In the genomic region with DNA sequence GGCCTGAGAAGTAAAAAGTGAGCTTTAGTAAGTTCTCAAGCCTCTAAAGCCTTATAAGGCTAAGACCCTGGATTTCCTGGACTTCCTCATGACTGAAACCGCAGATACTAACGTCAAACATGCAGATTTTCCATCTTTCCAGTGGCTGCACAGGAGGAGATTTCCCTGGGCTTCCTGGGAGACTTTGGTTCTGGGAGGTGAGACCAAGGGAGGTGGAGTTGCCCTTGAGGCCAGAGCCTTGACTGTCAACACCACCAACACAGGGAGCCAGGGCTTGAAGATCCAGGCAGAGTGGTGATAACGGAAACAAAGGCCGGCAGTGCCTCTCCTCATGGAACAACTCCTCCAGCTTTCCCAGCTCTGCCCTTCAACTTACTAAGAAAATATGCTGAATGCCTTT, we compare ENCODE assay signal across 21 cellular contexts.
"Had no signal": no experiment of that assay in that cellular context is flagged by ENCODE, and none has a peak within 500 bp of the region (broad histone marks: within the 10 kb centered on the region; RNA-seq: fewer than 3 reads in every experiment).

No MANE protein-coding gene starts in this region.

- H3K36me3 ChIP-seq: neural progenitor cell, right atrium auricular region, SJSA1 had no signal

- H3K27me3 ChIP-seq: adrenal gland, esophagus squamous epithelium, neural progenitor cell, right atrium auricular region, SJSA1, suprapubic skin, upper lobe of right lung had no signal

- H3K9ac ChIP-seq: neural progenitor cell, parathyroid adenoma had no signal

- H3K4me3 ChIP-seq: adrenal gland, esophagus squamous epithelium, lower lobe of right lung, neural progenitor cell, right atrium auricular region, SJSA1, skin epidermis, suprapubic skin, upper lobe of right lung had no signal

- H3K27ac Mint-ChIP-seq: activated B cell treated with CpG ODN at 0.5 μM for 24 hours; activated CD8-positive, alpha-beta T cell treated with anti-CD3 and anti-CD28 coated beads for 36 hours; activated naive CD4-positive, alpha-beta T cell treated with anti-CD3 and anti-CD28 coated beads, Interleukin-2, amount 50 U/mL, for 24 hours; immature natural killer cell; neural progenitor cell had no signal

- H3K79me2 ChIP-seq: parathyroid adenoma had no signal

- FAIRE-seq: colon had no signal

- H3K27me3 Mint-ChIP-seq: activated B cell treated with CpG ODN at 0.5 μM for 24 hours; activated CD8-positive, alpha-beta T cell treated with anti-CD3 and anti-CD28 coated beads for 36 hours; activated naive CD4-positive, alpha-beta T cell treated with anti-CD3 and anti-CD28 coated beads, Interleukin-2, amount 50 U/mL, for 24 hours had no signal

- H3K4me3 Mint-ChIP-seq: activated B cell treated with CpG ODN at 0.5 μM for 24 hours; activated CD8-positive, alpha-beta T cell treated with anti-CD3 and anti-CD28 coated beads for 36 hours; activated naive CD4-positive, alpha-beta T cell treated with anti-CD3 and anti-CD28 coated beads, Interleukin-2, amount 50 U/mL, for 24 hours; activated T-cell treated with anti-CD3 and anti-CD28 coated beads, Interleukin-2, amount 50 U/mL, for 4 hours; immature natural killer cell; neural progenitor cell had no signal

- ATAC-seq: activated CD8-positive, alpha-beta T cell treated with anti-CD3 and anti-CD28 coated beads for 36 hours; activated T-cell treated with anti-CD3 and anti-CD28 coated beads, Interleukin-2, amount 50 U/mL, for 4 hours; lower lobe of right lung; stimulated activated naive CD8-positive, alpha-beta T cell treated with anti-CD3 and anti-CD28 coated beads, Interleukin-15, Interleukin-2, amounts not matched to agents 100 U/mL and 50 U/mL, for 24 hours; upper lobe of right lung had no signal

- H3K4me1 ChIP-seq: lower lobe of right lung, parathyroid adenoma, right atrium auricular region, SJSA1, upper lobe of right lung had no signal

- H3K9me3 ChIP-seq: adrenal gland, esophagus squamous epithelium, lower lobe of right lung, right atrium auricular region, SJSA1, suprapubic skin, upper lobe of right lung had no signal

- H3K9me3 Mint-ChIP-seq: activated B cell treated with CpG ODN at 0.5 μM for 24 hours; activated CD8-positive, alpha-beta T cell treated with anti-CD3 and anti-CD28 coated beads for 36 hours; activated naive CD4-positive, alpha-beta T cell treated with anti-CD3 and anti-CD28 coated beads, Interleukin-2, amount 50 U/mL, for 24 hours; activated T-cell treated with anti-CD3 and anti-CD28 coated beads, Interleukin-2, amount 50 U/mL, for 4 hours; immature natural killer cell; neural progenitor cell had no signal

- H3K27ac ChIP-seq: adrenal gland, esophagus squamous epithelium, lower lobe of right lung, neural progenitor cell, parathyroid adenoma, right atrium auricular region, SJSA1, skin epidermis, suprapubic skin, upper lobe of right lung had no signal

- H3K4me1 Mint-ChIP-seq: activated B cell treated with CpG ODN at 0.5 μM for 24 hours; activated naive CD4-positive, alpha-beta T cell treated with anti-CD3 and anti-CD28 coated beads, Interleukin-2, amount 50 U/mL, for 24 hours; immature natural killer cell had no signal

- H3K4me2 ChIP-seq: neural progenitor cell had no signal

- DNase-seq: activated B cell treated with CpG ODN at 0.5 μM for 24 hours; activated CD4-positive, alpha-beta T cell treated with anti-CD3 and anti-CD28 coated beads for 48 hours; activated CD8-positive, alpha-beta T cell treated with anti-CD3 and anti-CD28 coated beads for 36 hours; activated effector memory CD4-positive, alpha-beta T cell treated with anti-CD3 and anti-CD28 coated beads, Interleukin-2, amount 50 U/mL, for 16 hours; activated T-cell treated with anti-CD3 and anti-CD28 coated beads, Interleukin-2, amount 50 U/mL, for 4 hours; esophagus squamous epithelium; foreskin melanocyte; immature natural killer cell; lower lobe of right lung; stimulated activated naive CD8-positive, alpha-beta T cell treated with anti-CD3 and anti-CD28 coated beads, Interleukin-15, Interleukin-2, amounts not matched to agents 100 U/mL and 50 U/mL, for 24 hours; SW 1271; upper lobe of right lung had no signal
